ENCODE assay signal across 10 cellular contexts in the genomic region with DNA sequence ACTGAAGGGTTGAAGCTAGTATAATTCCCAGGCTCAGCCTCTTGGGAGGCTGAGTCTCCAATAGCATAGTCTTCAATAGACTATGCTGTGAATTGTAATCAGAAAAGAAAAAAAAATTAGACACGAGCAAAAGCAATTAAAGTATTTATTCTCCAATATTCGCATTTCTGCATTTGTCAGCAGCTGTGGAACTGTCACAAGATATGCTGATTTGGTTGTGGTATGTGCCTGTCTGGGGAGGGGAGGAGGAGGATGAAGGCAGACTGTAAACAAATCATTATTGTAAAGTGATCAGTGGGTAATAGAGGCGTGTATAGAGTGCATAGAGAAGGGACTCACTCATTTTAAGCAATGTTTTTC. TPM values are rescaled to one million over a fixed set of nuclear protein-coding genes. Genes with fewer than 3 reads are reported as not detected.
A peak's percentile ranks its signal among the peaks of the same experiment; 100 is the strongest.
DNase-seq lines count a peak whose midpoint lies in the region; ATAC-seq and TF ChIP-seq lines count a peak whose summit lies in the region.
"Had no signal": no experiment of that assay in that cellular context is flagged by ENCODE, and none has a peak within 500 bp of the region (broad histone marks: within the 10 kb centered on the region; RNA-seq: fewer than 3 reads in every experiment).

No MANE protein-coding gene starts in this region.

- H3K4me1 ChIP-seq in OCI-LY1 (ENCODE audit: insufficient read depth, low read length, severe bottlenecking), result peaks cover 55% of the 10 kb centered on the region
- H3K4me1 ChIP-seq in effector memory CD4-positive, alpha-beta T cell (ENCODE audit: control insufficient read depth, insufficient read depth, low read length, poor library complexity, severe bottlenecking), result peaks cover 59% of the 10 kb centered on the region
- H3K4me1 ChIP-seq in thymus (ENCODE audit: control insufficient read depth, insufficient read depth, low read length), result peaks cover 12% of the 10 kb centered on the region
- H3K4me1 ChIP-seq in gastrocnemius medialis, result no peaks in the 10 kb centered on the region

- H3K27ac ChIP-seq in OCI-LY1 (ENCODE audit: low read depth, low read length, poor library complexity, severe bottlenecking) (peak overlapping the region; percentile 96), thymus (ENCODE audit: low read depth) (peak overlapping the region; percentile 52), gastrocnemius medialis (no peak overlapping the region)
- H3K27ac ChIP-seq in effector memory CD4-positive, alpha-beta T cell (ENCODE audit: insufficient read depth, low read length, poor library complexity, severe bottlenecking), result peak overlapping the region; percentile 84
- H3K27ac ChIP-seq: SK-N-MC had no signal

- no peak for ATAC-seq in gastrocnemius medialis
- no peak for ATAC-seq in omental fat pad (ENCODE audit: low FRiP score)

- peak overlapping the region; percentile 79 for H3K9ac ChIP-seq in OCI-LY1 (ENCODE audit: low read length)

- 48% methylated on average over 3 of the region's 3 CpGs for WGBS in thymus

- no peaks in the 10 kb centered on the region for H3K9me2 ChIP-seq in OCI-LY1 (ENCODE audit: low read depth, low read length)

- H3K27me3 ChIP-seq in OCI-LY1 (ENCODE audit: insufficient read depth, low read length) (no peaks in the 10 kb centered on the region), thymus (ENCODE audit: control insufficient read depth, insufficient read depth) (peaks cover 6% of the 10 kb centered on the region), gastrocnemius medialis (no peaks in the 10 kb centered on the region)
- no peaks in the 10 kb centered on the region for H3K27me3 ChIP-seq in effector memory CD4-positive, alpha-beta T cell (replicated peaks; ENCODE audit: control insufficient read depth, insufficient read depth, low read length, poor library complexity, severe bottlenecking)

- H3K79me2 ChIP-seq in OCI-LY1 (ENCODE audit: insufficient read depth, low read length), result no peaks in the 10 kb centered on the region

- H4K20me1 ChIP-seq in OCI-LY1 (ENCODE audit: insufficient read depth, low read length), result no peaks in the 10 kb centered on the region

- intact Hi-C loops in gastrocnemius medialis (cut with DNase I; ENCODE audit: low total_unique reads), result no loop called here

- H3F3A ChIP-seq in OCI-LY1 (ENCODE audit: insufficient read depth, low read length), result no peaks in the 10 kb centered on the region

- DNase-seq in activated gamma-delta T cell treated with Interleukin-2 at 50 U/mL for 16 hours (peak; percentile 25), activated gamma-delta T cell (lab: John Stamatoyannopoulos, UW) (no peak), NCI-H1436 treated with DMSO at 0.1 percent for 48 hours (lab: John Stamatoyannopoulos, UW) (no peak), gastrocnemius medialis (no peak), omental fat pad (ENCODE audit: low spot score) (no peak)
- DNase-seq in effector memory CD4-positive, alpha-beta T cell, result peak in 2 of 3 donors; percentile 25 to 36
- DNase-seq: NCI-H1105 treated with DMSO at 0.1 percent for 48 hours had no signal

- peak overlapping the region; percentile 89 for H3K4me2 ChIP-seq in OCI-LY1 (ENCODE audit: low read length)

- H3K4me3 ChIP-seq in OCI-LY1 (ENCODE audit: low read depth, low read length, poor library complexity, severe bottlenecking) (peak overlapping the region; percentile 60), thymus (ENCODE audit: low read length) (peak overlapping the region; percentile 39), gastrocnemius medialis (no peak overlapping the region)
- peak overlapping the region; percentile 11 for H3K4me3 ChIP-seq in effector memory CD4-positive, alpha-beta T cell (ENCODE audit: insufficient read depth, low read depth, low read length, poor library complexity, severe bottlenecking)
- H3K4me3 ChIP-seq: SK-N-MC had no signal

- no peak for TF ChIP-seq CTCF in OCI-LY1 (IDR thresholded peaks at IDR 0.05; ENCODE audit: low read length)
- TF ChIP-seq CTCF in gastrocnemius medialis (IDR thresholded peaks at IDR 0.05 in 4 of 5, conservative IDR thresholded peaks at IDR 0.05 in 1 of 5), result no peak
- no peak for TF ChIP-seq CTCF in omental fat pad (IDR thresholded peaks at IDR 0.05)

- TF ChIP-seq POLR2A in gastrocnemius medialis (IDR thresholded peaks at IDR 0.05), result no peak

- no peak overlapping the region for H2AFZ ChIP-seq in OCI-LY1 (ENCODE audit: low read length)

- no peaks in the 10 kb centered on the region for H3K36me3 ChIP-seq in OCI-LY1 (ENCODE audit: insufficient read depth, low read length)
- H3K36me3 ChIP-seq in effector memory CD4-positive, alpha-beta T cell (ENCODE audit: control insufficient read depth, insufficient read depth, low read length), result no peaks in the 10 kb centered on the region
- no peaks in the 10 kb centered on the region for H3K36me3 ChIP-seq in thymus (ENCODE audit: control insufficient read depth, insufficient read depth)
- H3K36me3 ChIP-seq in gastrocnemius medialis, result no peaks in the 10 kb centered on the region

- H3K9me3 ChIP-seq in OCI-LY1 (ENCODE audit: low read length) (no peaks in the 10 kb centered on the region), thymus (ENCODE audit: control insufficient read depth) (no peaks in the 10 kb centered on the region), gastrocnemius medialis (no peaks in the 10 kb centered on the region)
- no peaks in the 10 kb centered on the region for H3K9me3 ChIP-seq in effector memory CD4-positive, alpha-beta T cell (ENCODE audit: control insufficient read depth, low read length)

- in situ Hi-C loops in gastrocnemius medialis (cut with MboI; ENCODE audit: low sequenced_read_pairs in 4 of 4), result no loop called here

RNA-seq across cellular contexts. Expression of gene BICRAL, which starts 10.1 kb away (rescaled TPM):
- polyA plus RNA-seq in thymus, result 6.7 TPM
- 10 to 100 TPM in 2 of 4 donors, 1 to 10 TPM in 2; 7.9 to 10.2 (median 9.7) TPM for total RNA-seq in gastrocnemius medialis
- total RNA-seq in omental fat pad, result 10 to 100 TPM in 3 of 4 donors, 1 to 10 TPM in 1; 7.6 to 18.8 (median 12.9) TPM

RNA-seq across cellular contexts. Expression of gene TBCC, which starts 25.8 kb away (rescaled TPM):
- polyA plus RNA-seq in thymus, result 64.5 TPM
- 10 to 100 TPM; 33.2 to 61.8 (median 45.1) TPM for total RNA-seq in gastrocnemius medialis
- 10 to 100 TPM; 16.4 to 30.7 (median 22.0) TPM for total RNA-seq in omental fat pad

RNA-seq across cellular contexts. Expression of gene PRPH2, which starts 49.3 kb away (rescaled TPM):
- 0.39 TPM for polyA plus RNA-seq in thymus
- 1 to 10 TPM in 2 of 4 donors, under 1 TPM in 2; 0.16 to 3.8 (median 1.8) TPM for total RNA-seq in gastrocnemius medialis
- 1 to 10 TPM in 1 of 4 donors, under 1 TPM in 3; 0.38 to 1.4 (median 0.54) TPM for total RNA-seq in omental fat pad

Comparison
In these comparisons a context has a peak if more than half of its experiments do, and no peak if none do; other contexts are left out.
1. DNase-seq: peak in activated gamma-delta T cell treated with Interleukin-2 at 50 U/mL for 16 hours (single experiment) and effector memory CD4-positive, alpha-beta T cell (2 of 3); none in activated gamma-delta T cell (single experiment), NCI-H1436 treated with DMSO at 0.1 percent for 48 hours (single experiment), gastrocnemius medialis (0 of 2) and omental fat pad (single experiment).
2. H3K27ac ChIP-seq: peak in OCI-LY1 (single experiment), effector memory CD4-positive, alpha-beta T cell (single experiment) and thymus (single experiment); none in gastrocnemius medialis (0 of 4).
3. H3K4me3 ChIP-seq: peak in OCI-LY1 (single experiment), effector memory CD4-positive, alpha-beta T cell (single experiment) and thymus (single experiment); none in gastrocnemius medialis (0 of 4).